ENCODE assay signal across 2 cellular contexts in genomic region chr10:80500572-80501380, GRCh38.
TF ChIP-seq lines count a peak whose summit lies in the region.

No MANE protein-coding gene starts in this region.

TF ChIP-seq in endothelial cell of umbilical vein, 7 proteins besides CTCF, POLR2A, EP300 and RAD21 (continued from another document):
- TF ChIP-seq FOS (IDR thresholded peaks at IDR 0.05; ENCODE audit: borderline replicate concordance, insufficient read depth, low read length): no peak

TF ChIP-seq in SK-N-SH treated with all-trans-retinoic acid at 6 μM for 48 hours, 23 proteins besides CTCF, POLR2A, EP300 and RAD21 (continued from another document):
- TF ChIP-seq RARB (CRISPR knock-in tag; IDR thresholded peaks at IDR 0.05) (no peak), GLIS3 (CRISPR knock-in tag; IDR thresholded peaks at IDR 0.05) (no peak)
